ENCODE assay signal across 8 cellular contexts in genomic region chr17:45221081-45221996, GRCh38. TPM values are rescaled to one million over a fixed set of nuclear protein-coding genes. Genes with fewer than 3 reads are reported as not detected.
DNase-seq lines count a peak whose midpoint lies in the region; ATAC-seq, FAIRE-seq and TF ChIP-seq lines count a peak whose summit lies in the region.

TSS of gene FMNL1 (plus strand) at chr17:45221885. CDS start at chr17:45222125, 240 bp downstream.

- ATAC-seq in A549 (no peak), GM18505 (IDR thresholded peaks at IDR 0.05; ENCODE audit: unreplicated experiment) (no peak), RWPE2 (ENCODE audit: low read depth) (no peak), sciatic nerve (no peak), GM18907 (IDR thresholded peaks at IDR 0.05; ENCODE audit: unreplicated experiment) (no peak), GM19452 (IDR thresholded peaks at IDR 0.05; ENCODE audit: unreplicated experiment) (no peak)

- no peaks in the 10 kb centered on the region for H3K9me2 ChIP-seq in hepatocyte (replicated peaks; ENCODE audit: insufficient read depth)

- TF ChIP-seq CTCF in A549 (IDR thresholded peaks at IDR 0.05) (0 out of 3 replicates have a peak, but pooled peaks have one; percentile 17), RWPE2 (IDR thresholded peaks at IDR 0.05; ENCODE audit: poor library complexity, severe bottlenecking) (no peak), hepatocyte (IDR thresholded peaks at IDR 0.05; ENCODE audit: poor library complexity) (no peak)

- no peak for TF ChIP-seq EP300 in A549 (IDR thresholded peaks at IDR 0.05)

- H3K27me3 ChIP-seq in RWPE2 (ENCODE audit: insufficient read depth, poor library complexity, severe bottlenecking): no peaks in the 10 kb centered on the region
- peaks cover 37% of the 10 kb centered on the region for H3K27me3 ChIP-seq in hepatocyte

- no peaks in the 10 kb centered on the region for H3K27me3 Mint-ChIP-seq in activated naive CD8-positive, alpha-beta T cell treated with anti-CD3 and anti-CD28 coated beads for 36 hours

- H3K4me2 ChIP-seq in A549: peak within 1 kb of the TSS; percentile 92
- H3K4me2 ChIP-seq in hepatocyte: peak within 1 kb of the TSS; percentile 96

- DNase-seq in A549 (ENCODE audit: low read depth in 1 of 2, low spot score in 1 of 2) (no peak), RWPE2 (ENCODE audit: low spot score) (no peak), hepatocyte (ENCODE audit: low spot score) (no peak), sciatic nerve (ENCODE audit: low spot score) (peak; percentile 77)
- peak; percentile 68 for DNase-seq in activated naive CD8-positive, alpha-beta T cell treated with anti-CD3 and anti-CD28 coated beads for 36 hours

- POLR2A ChIA-PET in A549 (lab: Yijun Ruan, JAX): interaction anchor here (0.6 to 2.2 kb wide), 3 partner anchors 72 to 164 kb away, joined by 3 to 15 read pairs (median 3); partner anchors contain the start of gene HEXIM1

- H3K4me3 Mint-ChIP-seq in activated naive CD8-positive, alpha-beta T cell treated with anti-CD3 and anti-CD28 coated beads for 36 hours: peak within 1 kb of the TSS; percentile 96

- no peaks in the 10 kb centered on the region for H3K79me2 ChIP-seq in hepatocyte

- WGBS in A549 (ENCODE audit: missing lambda C conversion rate): 13% methylated on average over 44 of the region's 95 CpGs
- 6% methylated on average over 62 of the region's 95 CpGs for WGBS in hepatocyte (ENCODE audit: low lambda C conversion rate, missing lambda C conversion rate)

- no peak for FAIRE-seq in A549 (lab: Jason Lieb, UNC)

- H3K4me3 ChIP-seq in A549 (peak within 1 kb of the TSS; percentile 97), RWPE2 (ENCODE audit: severe bottlenecking) (peak within 1 kb of the TSS; percentile 74), hepatocyte (peak within 1 kb of the TSS; percentile 45)

- intact Hi-C loops in sciatic nerve (cut with DNase I): loop anchor here (5.0 kb wide), 1 partner anchor 166 kb away; no protein-coding TSS in a partner anchor

- H4K20me1 ChIP-seq in hepatocyte (ENCODE audit: insufficient read depth, poor library complexity, severe bottlenecking): no peaks in the 10 kb centered on the region

- H3K9me3 ChIP-seq in A549: no peaks in the 10 kb centered on the region
- H3K9me3 ChIP-seq in RWPE2 (ENCODE audit: severe bottlenecking): no peaks in the 10 kb centered on the region
- H3K9me3 ChIP-seq in hepatocyte (ENCODE audit: low read depth): no peaks in the 10 kb centered on the region

- peak within 1 kb of the TSS; percentile 99 for H3K27ac Mint-ChIP-seq in activated naive CD8-positive, alpha-beta T cell treated with anti-CD3 and anti-CD28 coated beads for 36 hours

- no peaks in the 10 kb centered on the region for H3K36me3 ChIP-seq in RWPE2 (ENCODE audit: low read depth)
- no peaks in the 10 kb centered on the region for H3K36me3 ChIP-seq in hepatocyte (replicated peaks; ENCODE audit: insufficient read depth, low read depth)

- CTCF ChIA-PET in A549 (lab: Yijun Ruan, JAX): interaction anchor here (0.7 to 52.3 kb wide), 13 partner anchors 18 to 206 kb away, joined by 3 to 2147 read pairs (median 41); partner anchors contain the start of genes ACBD4, HEXIM1 and HEXIM2

- H3K4me1 ChIP-seq in A549 (peaks cover 60% of the 10 kb centered on the region), RWPE2 (ENCODE audit: insufficient read depth, poor library complexity, severe bottlenecking) (peaks cover 20% of the 10 kb centered on the region), hepatocyte (ENCODE audit: insufficient read depth) (peaks cover 4% of the 10 kb centered on the region)

- TF ChIP-seq POLR2A in A549 (IDR thresholded peaks at IDR 0.05; ENCODE audit: low read length) (no peak; the same call in 1 of the 2 replicates), GM18505 (IDR thresholded peaks at IDR 0.05; ENCODE audit: borderline replicate concordance, extremely low read depth, insufficient read depth, insufficient read length) (peak; percentile 50)

- H2AFZ ChIP-seq in hepatocyte: peak within 1 kb of the TSS; percentile 52

- H3K9me3 Mint-ChIP-seq in activated naive CD8-positive, alpha-beta T cell treated with anti-CD3 and anti-CD28 coated beads for 36 hours: no peaks in the 10 kb centered on the region

- peaks cover 55% of the 10 kb centered on the region for H3K36me3 Mint-ChIP-seq in activated naive CD8-positive, alpha-beta T cell treated with anti-CD3 and anti-CD28 coated beads for 36 hours

- peaks cover 49% of the 10 kb centered on the region for H3K4me1 Mint-ChIP-seq in activated naive CD8-positive, alpha-beta T cell treated with anti-CD3 and anti-CD28 coated beads for 36 hours

- H3K27ac ChIP-seq in A549 (peak within 1 kb of the TSS; percentile 97), RWPE2 (ENCODE audit: poor library complexity, severe bottlenecking) (no peak within 1 kb of the TSS), hepatocyte (no peak within 1 kb of the TSS)

- TF ChIP-seq RAD21 in A549 (conservative IDR thresholded peaks at IDR 0.05 in 1 of 2, IDR thresholded peaks at IDR 0.05 in 1 of 2): no peak; a peak in 2 of 5 replicates

TF ChIP-seq in A549, 52 proteins besides CTCF, POLR2A, EP300 and RAD21:
- TF ChIP-seq PHF8 (IDR thresholded peaks at IDR 0.05; ENCODE audit: borderline replicate concordance, low read depth) (0 out of 2 replicates have a peak, but pooled peaks have one; percentile 37), BCL3 (IDR thresholded peaks at IDR 0.05) (no peak), NPAS2 (CRISPR knock-in tag; IDR thresholded peaks at IDR 0.05; ENCODE audit: borderline replicate concordance) (no peak), MAFK (IDR thresholded peaks at IDR 0.05; ENCODE audit: partially characterized antibody) (no peak), MAX (IDR thresholded peaks at IDR 0.05) (peak; percentile 36; the same call in 1 of the 2 replicates), JUN (IDR thresholded peaks at IDR 0.05) (peak in 1 of 2 experiments; percentile 62; a peak in 3 of 5 replicates), RNF2 (IDR thresholded peaks at IDR 0.05; ENCODE audit: borderline replicate concordance, low read depth) (no peak), KDM1A (IDR thresholded peaks at IDR 0.05; ENCODE audit: low read depth) (no peak)
- TF ChIP-seq, protein P1, sequence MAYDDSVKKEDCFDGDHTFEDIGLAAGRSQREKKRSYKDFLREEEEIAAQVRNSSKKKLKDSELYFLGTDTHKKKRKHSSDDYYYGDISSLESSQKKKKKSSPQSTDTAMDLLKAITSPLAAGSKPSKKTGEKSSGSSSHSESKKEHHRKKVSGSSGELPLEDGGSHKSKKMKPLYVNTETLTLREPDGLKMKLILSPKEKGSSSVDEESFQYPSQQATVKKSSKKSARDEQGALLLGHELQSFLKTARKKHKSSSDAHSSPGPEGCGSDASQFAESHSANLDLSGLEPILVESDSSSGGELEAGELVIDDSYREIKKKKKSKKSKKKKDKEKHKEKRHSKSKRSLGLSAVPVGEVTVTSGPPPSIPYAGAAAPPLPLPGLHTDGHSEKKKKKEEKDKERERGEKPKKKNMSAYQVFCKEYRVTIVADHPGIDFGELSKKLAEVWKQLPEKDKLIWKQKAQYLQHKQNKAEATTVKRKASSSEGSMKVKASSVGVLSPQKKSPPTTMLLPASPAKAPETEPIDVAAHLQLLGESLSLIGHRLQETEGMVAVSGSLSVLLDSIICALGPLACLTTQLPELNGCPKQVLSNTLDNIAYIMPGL (CRISPR knock-in tag; IDR thresholded peaks at IDR 0.05; ENCODE audit: borderline replicate concordance): no peak

RNA-seq across cellular contexts. Expression of gene FMNL1, which starts in this region (rescaled TPM):
- polyA plus RNA-seq in A549 (2011; rRNA removed): 8.6 and 17.5 TPM in 2 replicates
- polyA plus RNA-seq in A549 (2012; cell fraction: cytosol; rRNA removed): 40.3 and 42.8 TPM in 2 replicates
- 91.1 and 105 TPM in 2 replicates for polyA plus RNA-seq in A549 (2012; cell fraction: nucleus; rRNA removed)
- 43.9 to 47.9 TPM (median 44.0 TPM) in 3 replicates for polyA plus RNA-seq in A549 (2017; fragmentation: RNase III; extraction: RNeasy Plus Mini Kit Qiagen cat#74134 plus additional on column Dnase treatment)
- 29.7 and 46.8 TPM in 2 replicates for polyA minus RNA-seq in A549 (2011; rRNA and poly(A)+ RNA removed)
- 100 to 1,000 TPM; 215 to 219 TPM for total RNA-seq in activated naive CD8-positive, alpha-beta T cell treated with anti-CD3 and anti-CD28 coated beads for 36 hours
- 0.30 and 1.4 TPM in 2 replicates for total RNA-seq in hepatocyte
- 1.2 and 2.9 TPM in 2 replicates for polyA plus RNA-seq in hepatocyte
- 39.6 TPM for total RNA-seq in sciatic nerve

Comparison
In these comparisons a context has a peak if more than half of its experiments do, and no peak if none do; other contexts are left out.
1. RNA of gene FMNL1 (total RNA-seq): 215 to 219 TPM in activated naive CD8-positive, alpha-beta T cell treated with anti-CD3 and anti-CD28 coated beads for 36 hours and 39.6 TPM in sciatic nerve (single experiment); 0.30 to 1.4 TPM in hepatocyte; every median in the first group is over 10 times any median in the second.
2. DNase-seq: peak in activated naive CD8-positive, alpha-beta T cell treated with anti-CD3 and anti-CD28 coated beads for 36 hours (single experiment) and sciatic nerve (single experiment); none in A549 (0 of 2), RWPE2 (single experiment) and hepatocyte (single experiment).
3. H3K27ac ChIP-seq: peak in A549 (2 of 2); none in RWPE2 (single experiment) and hepatocyte (single experiment).
4. H3K4me3 ChIP-seq: peak in every context shown above with its lines; median percentile 97 in A549; 74 in RWPE2; 45 in hepatocyte.